Comparison of ENCODE assay signal across 8 cellular contexts in the genomic region with DNA sequence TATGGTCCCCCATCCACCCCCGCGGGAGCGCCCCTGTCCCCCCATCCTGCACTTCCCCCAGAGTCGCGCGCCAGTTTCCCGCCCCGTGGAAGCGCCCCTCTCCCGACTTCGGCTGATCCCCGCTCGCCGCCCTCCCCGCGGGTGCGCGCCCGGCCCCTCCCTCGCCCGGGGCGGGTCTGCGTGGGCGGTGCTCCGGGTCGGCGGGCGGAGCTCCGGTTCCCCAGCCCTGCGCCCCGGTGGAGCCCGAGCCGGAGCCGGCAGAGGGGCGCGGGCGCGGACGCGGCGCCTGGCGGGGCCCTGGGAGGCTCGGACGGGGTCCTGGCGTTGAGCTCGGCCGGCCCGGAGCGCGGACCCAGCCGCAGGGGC. TPM values are rescaled to one million over a fixed set of nuclear protein-coding genes. Genes with fewer than 3 reads are reported as not detected.
DNase-seq lines count a peak whose midpoint lies in the region; ATAC-seq, FAIRE-seq and TF ChIP-seq lines count a peak whose summit lies in the region.

A gene (plus strand): TSS at position 223 of the 366 bp plus-strand sequence. CDS start 148 bp downstream, outside the sequence.

- H3K4me1 ChIP-seq in BLaER1 (peaks cover 32% of the 10 kb centered on the region), HUES48 (ENCODE audit: control insufficient read depth, insufficient read depth, low read length) (peaks cover 63% of the 10 kb centered on the region), esophagus muscularis mucosa (peaks cover 15 to 22% (median 20%) of the 10 kb centered on the region in 4 donors), pancreas (peaks cover 0 to 4% (median 0%) of the 10 kb centered on the region in 3 donors)

- 0 out of 2 replicates have a peak, but pooled peaks cover 12% of the 10 kb centered on the region for H4K20me1 ChIP-seq in BLaER1

- peak within 1 kb of the TSS; percentile 89 for H3K4me2 ChIP-seq in BLaER1

- H3K4me3 ChIP-seq in BLaER1 (peak within 1 kb of the TSS; percentile 70), HUES48 (ENCODE audit: low read depth, low read length) (peak within 1 kb of the TSS; percentile 74), esophagus muscularis mucosa (peak within 1 kb of the TSS; percentile 52 to 67 (median 60)), pancreas (peak within 1 kb of the TSS; percentile 37 to 60 (median 45))

- no peak for TF ChIP-seq EP300 in esophagus muscularis mucosa (IDR thresholded peaks at IDR 0.05)

- ATAC-seq in pancreas (peak; percentile 94 to 95 (median 95)), GM18873 (IDR thresholded peaks at IDR 0.05; ENCODE audit: low FRiP score, unreplicated experiment) (no peak), GM18517 (IDR thresholded peaks at IDR 0.05; ENCODE audit: unreplicated experiment) (no peak)

- H3K36me3 ChIP-seq in BLaER1, result no peaks in the 10 kb centered on the region
- H3K36me3 ChIP-seq in HUES48 (ENCODE audit: control insufficient read depth, insufficient read depth, low read length), result no peaks in the 10 kb centered on the region
- no peaks in the 10 kb centered on the region for H3K36me3 ChIP-seq in esophagus muscularis mucosa
- no peaks in the 10 kb centered on the region for H3K36me3 ChIP-seq in pancreas

- TF ChIP-seq CTCF in esophagus muscularis mucosa (IDR thresholded peaks at IDR 0.05) (no peak), pancreas (IDR thresholded peaks at IDR 0.05) (no peak)

- H3K27me3 ChIP-seq in BLaER1, result peaks cover 57% of the 10 kb centered on the region
- 0 out of 2 replicates have a peak, but pooled peaks cover 6% of the 10 kb centered on the region for H3K27me3 ChIP-seq in HUES48 (ENCODE audit: control insufficient read depth, insufficient read depth, low read length)
- peaks cover 0 to 79% (median 12%) of the 10 kb centered on the region in 4 donors for H3K27me3 ChIP-seq in esophagus muscularis mucosa
- H3K27me3 ChIP-seq in pancreas, result peaks cover 0 to 5% (median 0%) of the 10 kb centered on the region in 4 donors

- WGBS in esophagus muscularis mucosa, result 10% methylated on average over 2 of the region's 51 CpGs
- WGBS in pancreas, 2 donors, result 0 to 1% methylated on average over 35 to 51 of the region's 51 CpGs

- H3K27ac ChIP-seq in BLaER1, result no peak within 1 kb of the TSS
- H3K27ac ChIP-seq in HUES48 (ENCODE audit: low read depth, low read length), result peak within 1 kb of the TSS; percentile 75
- H3K27ac ChIP-seq in esophagus muscularis mucosa (replicated peaks in 1 of 4), result peak within 1 kb of the TSS in 3 of 4 donors; percentile 38 to 65 (median 51)
- H3K27ac ChIP-seq in pancreas, result no peak within 1 kb of the TSS

- peak; percentile 72 for DNase-seq in activated CD8-positive, alpha-beta memory T cell treated with anti-CD3 and anti-CD28 coated beads, Interleukin-2, amount 50 U/mL, for 4 hours
- DNase-seq in esophagus muscularis mucosa (ENCODE audit: extremely low spot score) (peak; percentile 53), pancreas (peak; percentile 58 to 88 (median 68)), NCI-H446 (lab: John Stamatoyannopoulos, UW) (no peak)

- H3K9ac ChIP-seq in BLaER1 (peak within 1 kb of the TSS; percentile 52), HUES48 (ENCODE audit: low read depth, low read length) (peak within 1 kb of the TSS; percentile 65)

- H3K9me3 ChIP-seq in BLaER1 (no peaks in the 10 kb centered on the region), HUES48 (ENCODE audit: control insufficient read depth, insufficient read depth, low read length) (no peaks in the 10 kb centered on the region), esophagus muscularis mucosa (no peaks in the 10 kb centered on the region), pancreas (no peaks in the 10 kb centered on the region)

- no peak for FAIRE-seq in pancreas (lab: Jason Lieb, UNC)

- TF ChIP-seq POLR2A in esophagus muscularis mucosa (IDR thresholded peaks at IDR 0.05; ENCODE audit: low read depth), result no peak

- intact Hi-C loops in esophagus muscularis mucosa (cut with DNase I), result loop anchor here (10.0 kb wide), 1 partner anchor 594 kb away; no protein-coding TSS in a partner anchor
- intact Hi-C loops in pancreas (cut with DNase I), result loop anchor here in 1 of 3 donors (10.0 kb wide), 1 partner anchor 594 kb away; no protein-coding TSS in a partner anchor

RNA-seq across cellular contexts. Expression of the gene that starts here (rescaled TPM):
- 1 to 10 TPM; 3.3 to 7.4 (median 4.5) TPM for total RNA-seq in esophagus muscularis mucosa
- total RNA-seq in pancreas, result 10 to 100 TPM in 1 of 6 donors, 1 to 10 TPM in 5; 2.2 to 19.2 (median 4.8) TPM
- polyA plus RNA-seq in pancreas, result 1 to 10 TPM; 1.4 to 4.6 TPM

Comparison
In these comparisons a context has a peak if more than half of its experiments do, and no peak if none do; other contexts are left out.
1. H3K27ac ChIP-seq: peak in HUES48 (single experiment) and esophagus muscularis mucosa (3 of 4); none in BLaER1 (single experiment) and pancreas (0 of 4).
2. DNase-seq: peak in activated CD8-positive, alpha-beta memory T cell treated with anti-CD3 and anti-CD28 coated beads, Interleukin-2, amount 50 U/mL, for 4 hours (single experiment), esophagus muscularis mucosa (single experiment) and pancreas (6 of 6); none in NCI-H446 (0 of 2).
3. ATAC-seq: peak in pancreas (4 of 4); none in GM18873 (single experiment) and GM18517 (single experiment).
4. Peak in every context shown above with its lines, with median percentiles within 50 percentile points of each other: H3K4me3 ChIP-seq.